16 cellular contexts compared by ENCODE assay signal in genomic region chr10:124014416-124015154, GRCh38.
"Had no signal": no experiment of that assay in that cellular context is flagged by ENCODE, and none has a peak within 500 bp of the region (broad histone marks: within the 10 kb centered on the region; RNA-seq: fewer than 3 reads in every experiment).

No MANE protein-coding gene starts in this region.

- H3K27ac ChIP-seq: coronary artery, gastrocnemius medialis, left lung, lower lobe of right lung had no signal

- H3K4me1 ChIP-seq: gastrocnemius medialis, lower lobe of right lung had no signal

- H3K27me3 ChIP-seq: dorsolateral prefrontal cortex, gastrocnemius medialis, left lung had no signal

- H3K4me3 ChIP-seq: coronary artery, dorsolateral prefrontal cortex, gastrocnemius medialis, left lung, lower lobe of right lung had no signal

- H3K36me3 ChIP-seq: gastrocnemius medialis had no signal

- FAIRE-seq: endometrium had no signal

- H3K9me3 ChIP-seq: gastrocnemius medialis, left lung, lower lobe of right lung had no signal

- DNase-seq: effector memory CD4-positive, alpha-beta T cell; gastrocnemius medialis; glutamatergic neuron; islet precursor cell; mesendoderm; naive B cell; stimulated activated CD4-positive, alpha-beta T cell treated with anti-CD3 and anti-CD28 coated beads, Interleukin-2, amount 100 ng/mL, for 24 hours; stimulated activated CD4-positive, alpha-beta T cell treated with anti-CD3 and anti-CD28 coated beads, Interleukin-4, amount 100 ng/mL, for 4 hours; stimulated activated naive B cell treated with anti-CD40 and anti-IgM and Interleukin-4, amounts not matched to agents 10 μg/mL and 1 μg/mL and 100 μg/mL, for 72 hours; stimulated activated naive CD8-positive, alpha-beta T cell treated with anti-CD3 and anti-CD28 coated beads, Interleukin-15, amount 100 ng/mL, for 72 hours; trophoblast cell had no signal
